In genomic region chr10:78338717-78339116, GRCh38 we compare ENCODE assay signal across 22 cellular contexts.
DNase-seq lines count a peak whose midpoint lies in the region; ATAC-seq, FAIRE-seq and TF ChIP-seq lines count a peak whose summit lies in the region.
"Had no signal": no experiment of that assay in that cellular context is flagged by ENCODE, and none has a peak within 500 bp of the region (broad histone marks: within the 10 kb centered on the region; RNA-seq: fewer than 3 reads in every experiment).

No MANE protein-coding gene starts in this region.

- no peak overlapping the region for H3K27ac Mint-ChIP-seq in nephron progenitor cell
- H3K27ac Mint-ChIP-seq: CD8-positive, alpha-beta memory T cell had no signal

- peak; percentile 81 for FAIRE-seq in bronchial epithelial cell (lab: Jason Lieb, UNC)
- FAIRE-seq: D721Med, GM12892, GM18507 had no signal

- H3K4me3 ChIP-seq in RWPE2 (ENCODE audit: severe bottlenecking) (no peak overlapping the region), bronchial epithelial cell (ENCODE audit: low read depth, low read length) (no peak overlapping the region), suprapubic skin (no peak overlapping the region)

- H3K27me3 ChIP-seq in RWPE2 (ENCODE audit: insufficient read depth, poor library complexity, severe bottlenecking), result peaks cover 10% of the 10 kb centered on the region
- peaks cover 5% of the 10 kb centered on the region for H3K27me3 ChIP-seq in bronchial epithelial cell (ENCODE audit: control insufficient read depth, insufficient read depth, low read length)
- no peaks in the 10 kb centered on the region for H3K27me3 ChIP-seq in suprapubic skin

- peaks cover under 1% of the 10 kb centered on the region for H3K36me3 Mint-ChIP-seq in nephron progenitor cell (ENCODE audit: low read depth)
- H3K36me3 Mint-ChIP-seq: CD8-positive, alpha-beta memory T cell had no signal

- H3K4me1 ChIP-seq in RWPE2 (ENCODE audit: insufficient read depth, poor library complexity, severe bottlenecking) (no peaks in the 10 kb centered on the region), suprapubic skin (no peaks in the 10 kb centered on the region)

- H3K27ac ChIP-seq in RWPE2 (ENCODE audit: poor library complexity, severe bottlenecking), result no peak overlapping the region
- H3K27ac ChIP-seq in suprapubic skin, result no peak overlapping the region

- no peak for ATAC-seq in RWPE2 (ENCODE audit: low read depth)

- 93% methylated on average over 4 of the region's 4 CpGs for WGBS in suprapubic skin

- TF ChIP-seq EP300 in suprapubic skin (IDR thresholded peaks at IDR 0.05), result no peak

- no peaks in the 10 kb centered on the region for H3K9me3 Mint-ChIP-seq in nephron progenitor cell

- no peak for TF ChIP-seq POLR2A in suprapubic skin (IDR thresholded peaks at IDR 0.05)

- H3K9me3 ChIP-seq in RWPE2 (ENCODE audit: severe bottlenecking) (no peaks in the 10 kb centered on the region), suprapubic skin (no peaks in the 10 kb centered on the region)

- H3K36me3 ChIP-seq in RWPE2 (ENCODE audit: low read depth), result no peaks in the 10 kb centered on the region
- H3K36me3 ChIP-seq in bronchial epithelial cell (ENCODE audit: control insufficient read depth, insufficient read depth, low read length), result no peaks in the 10 kb centered on the region
- H3K36me3 ChIP-seq in suprapubic skin, result no peaks in the 10 kb centered on the region

- H3K27me3 Mint-ChIP-seq in nephron progenitor cell (ENCODE audit: low read depth, poor library complexity), result peaks cover 8% of the 10 kb centered on the region

- H3K4me3 Mint-ChIP-seq in nephron progenitor cell, result peak overlapping the region; percentile 3
- H3K4me3 Mint-ChIP-seq: CD8-positive, alpha-beta memory T cell had no signal

- H3K4me1 Mint-ChIP-seq in nephron progenitor cell, result peaks cover 81% of the 10 kb centered on the region
- H3K4me1 Mint-ChIP-seq: CD8-positive, alpha-beta memory T cell had no signal

- peak; percentile 6 for DNase-seq in RWPE2 (ENCODE audit: low spot score)
- no peak for DNase-seq in bronchial epithelial cell (ENCODE audit: low read depth)
- no peak for DNase-seq in nephron progenitor cell
- peak; percentile 9 to 47 for DNase-seq in suprapubic skin (ENCODE audit: low spot score in 2 of 2)
- DNase-seq in NCI-H1436 (lab: John Stamatoyannopoulos, UW), result no peak
- DNase-seq in stimulated activated naive CD4-positive, alpha-beta T cell treated with Interleukin-2 at 50 U/mL for 16 hours (lab: John Stamatoyannopoulos, UW), result no peak
- DNase-seq in retina, result no peak
- DNase-seq: ACHN; C1 segment of cervical spinal cord; CD8-positive, alpha-beta memory T cell; GOT3; KG1; MV-4-11; NCI-H187 treated with DMSO at 0.1 percent for 48 hours; NCI-H2227 treated with DMSO at 0.1 percent for 48 hours; NCI-H510A treated with DMSO at 0.1 percent for 48 hours; NCI-H82; OCI-M1; SIG-M5 had no signal

- TF ChIP-seq CTCF in RWPE2 (IDR thresholded peaks at IDR 0.05; ENCODE audit: poor library complexity, severe bottlenecking) (no peak), bronchial epithelial cell (IDR thresholded peaks at IDR 0.05; ENCODE audit: insufficient read depth, low read length, severe bottlenecking) (no peak), nephron progenitor cell (IDR thresholded peaks at IDR 0.05) (no peak), suprapubic skin (IDR thresholded peaks at IDR 0.05) (no peak)

Comparison
In these comparisons a context has a peak if more than half of its experiments do, and no peak if none do; other contexts are left out.
1. DNase-seq: peak in RWPE2 (single experiment) and suprapubic skin (2 of 2); none in bronchial epithelial cell (single experiment), nephron progenitor cell (single experiment), NCI-H1436 (single experiment), stimulated activated naive CD4-positive, alpha-beta T cell treated with Interleukin-2 at 50 U/mL for 16 hours (single experiment) and retina (single experiment).